Comparison of ENCODE assay signal across 1 cellular context in genomic region chrX:81338924-81339323, GRCh38.
TF ChIP-seq lines count a peak whose summit lies in the region.

No MANE protein-coding gene starts in this region.

TF ChIP-seq in IMR-90, 13 proteins besides CTCF, POLR2A, EP300 and RAD21 (continued from another document):
- TF ChIP-seq USF2 (IDR thresholded peaks at IDR 0.05; ENCODE audit: low read depth, low read length) = no peak
- TF ChIP-seq RFX5 (IDR thresholded peaks at IDR 0.05; ENCODE audit: low read depth, low read length) = no peak
